Comparison of ENCODE assay signal across 9 cellular contexts in the genomic region with DNA sequence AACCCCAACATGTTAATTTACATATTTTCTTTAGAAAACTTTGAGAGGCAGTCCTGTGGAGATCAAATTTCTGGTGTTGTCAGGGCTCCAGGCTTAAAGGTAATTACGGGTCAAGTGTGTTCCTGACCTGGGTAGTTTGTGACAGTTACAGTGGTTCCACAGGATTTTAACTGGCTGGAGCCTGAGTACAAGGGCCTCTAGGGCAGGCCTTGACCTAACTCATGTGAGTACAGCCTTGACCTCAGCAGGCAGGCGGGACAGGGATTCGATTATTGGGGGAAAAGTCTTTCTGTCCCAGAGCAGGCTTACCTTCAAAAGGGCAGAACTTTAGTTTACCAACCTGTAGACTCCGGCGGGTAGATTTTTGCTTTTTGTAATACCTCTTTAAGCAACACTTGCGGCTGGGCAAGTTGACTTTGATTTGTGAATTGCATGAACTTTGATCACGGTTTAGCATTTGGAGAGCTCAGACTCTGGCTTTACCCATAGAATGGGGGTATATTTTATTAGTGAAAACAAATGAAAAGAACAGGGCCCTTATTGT. TPM values are rescaled to one million over a fixed set of nuclear protein-coding genes. Genes with fewer than 3 reads are reported as not detected.
DNase-seq lines count a peak whose midpoint lies in the region; ATAC-seq, FAIRE-seq and TF ChIP-seq lines count a peak whose summit lies in the region.
"Had no signal": no experiment of that assay in that cellular context is flagged by ENCODE, and none has a peak within 500 bp of the region (broad histone marks: within the 10 kb centered on the region; RNA-seq: fewer than 3 reads in every experiment).

No MANE protein-coding gene starts in this region.

- intact Hi-C loops in left ventricle myocardium inferior (cut with micrococcal nuclease): no loop called here

- H3K4me3 ChIP-seq in left ventricle myocardium inferior (no peak overlapping the region), small intestine (ENCODE audit: low read depth in 1 of 2, low read length in 2 of 2) (no peak overlapping the region), HAP-1 (no peak overlapping the region)

- POLR2A ChIA-PET in T-cell (lab: Charles Lee): interaction anchor here in 1 of 2 donors (0.6 to 1.0 kb wide), 4 partner anchors 56 to 514 kb away, joined by 4 to 21 read pairs (median 8); a partner anchor contains a TSS

- H3K4me1 ChIP-seq in left ventricle myocardium inferior (peaks cover 14% of the 10 kb centered on the region), small intestine (ENCODE audit: control insufficient read depth in 2 of 2, insufficient read depth in 1 of 2, low read depth in 1 of 2, low read length in 1 of 2) (peaks cover 0 to 7% of the 10 kb centered on the region in 2 donors), HAP-1 (peaks cover 13% of the 10 kb centered on the region)

- no peak for TF ChIP-seq CTCF in left ventricle myocardium inferior (IDR thresholded peaks at IDR 0.05; ENCODE audit: borderline replicate concordance)

- DNase-seq in NCI-H146 (lab: John Stamatoyannopoulos, UW) (peak; percentile 11), NCI-H146 treated with DMSO at 0.1 percent for 48 hours (lab: John Stamatoyannopoulos, UW; ENCODE audit: unreplicated experiment) (no peak), T-cell (no peak), left ventricle myocardium inferior (no peak), small intestine (peak; percentile 63), HAP-1 (ENCODE audit: low spot score in 2 of 2) (no peak)
- DNase-seq: activated T-cell treated with anti-CD3 and anti-CD28 coated beads for 4 hours had no signal

- H3K4me1 Mint-ChIP-seq in T-cell: peaks cover 23 to 31% (median 24%) of the 10 kb centered on the region in 3 donors

- 13 to 62% (median 36%) methylated on average over 7 of the region's 7 CpGs for WGBS in small intestine, 3 donors

- H3K27me3 ChIP-seq in left ventricle myocardium inferior (ENCODE audit: low read depth): no peaks in the 10 kb centered on the region
- H3K27me3 ChIP-seq in small intestine (ENCODE audit: control insufficient read depth in 2 of 2, insufficient read depth in 2 of 2, low read length in 2 of 2): no peaks in the 10 kb centered on the region
- H3K27me3 ChIP-seq in HAP-1 (ENCODE audit: low read depth): no peaks in the 10 kb centered on the region

- no peaks in the 10 kb centered on the region for H3K9me3 Mint-ChIP-seq in T-cell

- no peak for ATAC-seq in T-cell (replicated peaks in 1 of 4)
- ATAC-seq in HG03521 (IDR thresholded peaks at IDR 0.05; ENCODE audit: unreplicated experiment): no peak
- no peak for ATAC-seq in GM19455 (IDR thresholded peaks at IDR 0.05; ENCODE audit: unreplicated experiment)

- peak overlapping the region; percentile 93 to 97 for H3K27ac Mint-ChIP-seq in T-cell

- in situ Hi-C loops in HAP-1 (cut with MboI; ENCODE audit: low sequenced_read_pairs): no loop called here

- no peaks in the 10 kb centered on the region for H3K36me3 Mint-ChIP-seq in T-cell

- H3K4me3 Mint-ChIP-seq in T-cell: peak overlapping the region in 1 of 3 donors; percentile 56

- no peak for FAIRE-seq in small intestine (lab: Jason Lieb, UNC)

- no peaks in the 10 kb centered on the region for H3K9me3 ChIP-seq in left ventricle myocardium inferior (replicated peaks)
- H3K9me3 ChIP-seq in small intestine (ENCODE audit: control insufficient read depth, low read depth): no peaks in the 10 kb centered on the region
- H3K9me3 ChIP-seq in HAP-1: no peaks in the 10 kb centered on the region

- CTCF ChIA-PET in T-cell (lab: Charles Lee): interaction anchor here in 1 of 2 donors (0.7 to 1.2 kb wide), 3 partner anchors 10 to 39 kb away, joined by 3 to 9 read pairs (median 3); no protein-coding TSS in a partner anchor

- H3K27ac ChIP-seq in left ventricle myocardium inferior (replicated peaks): peak overlapping the region; percentile 73
- H3K27ac ChIP-seq in small intestine (ENCODE audit: low read depth in 1 of 2, low read length in 1 of 2): peak overlapping the region; percentile 27 to 96

- H3K36me3 ChIP-seq in left ventricle myocardium inferior (no peaks in the 10 kb centered on the region), small intestine (ENCODE audit: control insufficient read depth in 2 of 2, insufficient read depth in 2 of 2, low read length in 2 of 2) (no peaks in the 10 kb centered on the region), HAP-1 (replicated peaks) (no peaks in the 10 kb centered on the region)

- no peaks in the 10 kb centered on the region for H3K27me3 Mint-ChIP-seq in T-cell

RNA-seq across cellular contexts. Expression of a gene that starts 8.5 kb away (rescaled TPM):
- total RNA-seq in T-cell: 10 to 100 TPM; 36.0 to 38.1 (median 36.6) TPM
- total RNA-seq in left ventricle myocardium inferior: 103 TPM
- 10 to 100 TPM in 2 of 3 donors, 1 to 10 TPM in 1; 8.6 to 13.9 (median 10.1) TPM for polyA plus RNA-seq in small intestine

RNA-seq across cellular contexts. Expression of a gene that starts 22.3 kb away (rescaled TPM):
- total RNA-seq in T-cell: 10 to 100 TPM in 3 of 5 donors, 1 to 10 TPM in 2; 8.8 to 14.1 (median 11.5) TPM
- 21.6 TPM for total RNA-seq in left ventricle myocardium inferior
- 1 to 10 TPM in 2 of 3 donors, under 1 TPM in 1; 0.67 to 5.5 (median 1.6) TPM for polyA plus RNA-seq in small intestine

Comparison
In these comparisons a context has a peak if more than half of its experiments do, and no peak if none do; other contexts are left out.
1. DNase-seq: peak in NCI-H146 (single experiment) and small intestine (single experiment); none in NCI-H146 treated with DMSO at 0.1 percent for 48 hours (single experiment), T-cell (0 of 34), left ventricle myocardium inferior (single experiment) and HAP-1 (0 of 2).